1 cellular context compared by ENCODE assay signal in genomic region chr19:17855333-17856152, GRCh38.
TF ChIP-seq lines count a peak whose summit lies in the region.

No MANE protein-coding gene starts in this region.

TF ChIP-seq in HEK293, 187 proteins besides CTCF, POLR2A, EP300 and RAD21 (continued from another document):
- TF ChIP-seq, protein P1, sequence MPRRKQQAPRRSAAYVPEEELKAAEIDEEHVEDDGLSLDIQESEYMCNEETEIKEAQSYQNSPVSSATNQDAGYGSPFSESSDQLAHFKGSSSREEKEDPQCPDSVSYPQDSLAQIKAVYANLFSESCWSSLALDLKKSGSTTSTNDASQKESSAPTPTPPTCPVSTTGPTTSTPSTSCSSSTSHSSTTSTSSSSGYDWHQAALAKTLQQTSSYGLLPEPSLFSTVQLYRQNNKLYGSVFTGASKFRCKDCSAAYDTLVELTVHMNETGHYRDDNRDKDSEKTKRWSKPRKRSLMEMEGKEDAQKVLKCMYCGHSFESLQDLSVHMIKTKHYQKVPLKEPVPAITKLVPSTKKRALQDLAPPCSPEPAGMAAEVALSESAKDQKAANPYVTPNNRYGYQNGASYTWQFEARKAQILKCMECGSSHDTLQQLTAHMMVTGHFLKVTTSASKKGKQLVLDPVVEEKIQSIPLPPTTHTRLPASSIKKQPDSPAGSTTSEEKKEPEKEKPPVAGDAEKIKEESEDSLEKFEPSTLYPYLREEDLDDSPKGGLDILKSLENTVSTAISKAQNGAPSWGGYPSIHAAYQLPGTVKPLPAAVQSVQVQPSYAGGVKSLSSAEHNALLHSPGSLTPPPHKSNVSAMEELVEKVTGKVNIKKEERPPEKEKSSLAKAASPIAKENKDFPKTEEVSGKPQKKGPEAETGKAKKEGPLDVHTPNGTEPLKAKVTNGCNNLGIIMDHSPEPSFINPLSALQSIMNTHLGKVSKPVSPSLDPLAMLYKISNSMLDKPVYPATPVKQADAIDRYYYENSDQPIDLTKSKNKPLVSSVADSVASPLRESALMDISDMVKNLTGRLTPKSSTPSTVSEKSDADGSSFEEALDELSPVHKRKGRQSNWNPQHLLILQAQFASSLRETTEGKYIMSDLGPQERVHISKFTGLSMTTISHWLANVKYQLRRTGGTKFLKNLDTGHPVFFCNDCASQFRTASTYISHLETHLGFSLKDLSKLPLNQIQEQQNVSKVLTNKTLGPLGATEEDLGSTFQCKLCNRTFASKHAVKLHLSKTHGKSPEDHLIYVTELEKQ (tag by site-specific recombination; IDR thresholded peaks at IDR 0.05; ENCODE audit: borderline replicate concordance) = no peak
- 0 out of 2 replicates have a peak, but pooled peaks have one; percentile 47 for TF ChIP-seq KLF17 (tag by site-specific recombination; IDR thresholded peaks at IDR 0.05)
- no peak for TF ChIP-seq GLI4 (tag by site-specific recombination; IDR thresholded peaks at IDR 0.05)
- 0 out of 2 replicates have a peak, but pooled peaks have one; percentile 38 for TF ChIP-seq ZNF660 (tag by site-specific recombination; IDR thresholded peaks at IDR 0.05)
- 0 out of 2 replicates have a peak, but pooled peaks have one; percentile 27 for TF ChIP-seq YY1 (tag by site-specific recombination; IDR thresholded peaks at IDR 0.05)
